14 cellular contexts compared by ENCODE assay signal in genomic region chr4:77152421-77152820, GRCh38. TPM values are rescaled to one million over a fixed set of nuclear protein-coding genes. Genes with fewer than 3 reads are reported as not detected.
DNase-seq lines count a peak whose midpoint lies in the region; ATAC-seq and TF ChIP-seq lines count a peak whose summit lies in the region.
"Had no signal": no experiment of that assay in that cellular context is flagged by ENCODE, and none has a peak within 500 bp of the region (broad histone marks: within the 10 kb centered on the region; RNA-seq: fewer than 3 reads in every experiment).

No MANE protein-coding gene starts in this region.

- intact Hi-C loops in HCT116 (cut with micrococcal nuclease), result no loop called here
- intact Hi-C loops in prostate gland (cut with DNase I), result no loop called here

- TF ChIP-seq CTCF in HCT116 (IDR thresholded peaks at IDR 0.05 in 2 of 3, conservative IDR thresholded peaks at IDR 0.05 in 1 of 3; ENCODE audit: borderline replicate concordance in 1 of 3, insufficient read depth in 1 of 3, low read depth in 2 of 3, low read length in 2 of 3) (no peak), fibroblast of villous mesenchyme (IDR thresholded peaks at IDR 0.05; ENCODE audit: insufficient read depth, low read depth, low read length) (no peak), prostate gland (IDR thresholded peaks at IDR 0.05) (no peak)

- 37% methylated on average over 5 of the region's 5 CpGs for WGBS in prostate gland

- CTCF ChIA-PET in HCT116 (lab: Charles Lee), result no interaction called here

- H3K27me3 Mint-ChIP-seq in T-helper 17 cell, result peaks cover 14% of the 10 kb centered on the region

- H3K4me2 ChIP-seq in HCT116 (ENCODE audit: low read length), result no peak overlapping the region

- RAD21 ChIA-PET in HCT116 (lab: Charles Lee; ENCODE audit: low non-redundant PET in 1 of 2, low total read pairs in 2 of 2, uncharacterized antibody in 2 of 2, unreplicated experiment in 2 of 2), result no interaction called here

- H3K9me3 ChIP-seq in HCT116 (ENCODE audit: control insufficient read depth in 1 of 2, insufficient read depth in 1 of 2, low read depth in 1 of 2, low read length in 2 of 2) (no peaks in the 10 kb centered on the region), prostate gland (no peaks in the 10 kb centered on the region), T-helper 17 cell (ENCODE audit: control insufficient read depth, low read length, poor library complexity, severe bottlenecking) (no peaks in the 10 kb centered on the region)
- H3K9me3 ChIP-seq: esophagus squamous epithelium, MG63 had no signal

- ATAC-seq in HCT116 (no peak), T-helper 17 cell (no peak)
- ATAC-seq: CD8-positive, alpha-beta T cell; right cardiac atrium had no signal

- no peaks in the 10 kb centered on the region for H3K27me3 ChIP-seq in HCT116 (ENCODE audit: insufficient read depth, low read length)
- no peaks in the 10 kb centered on the region for H3K27me3 ChIP-seq in prostate gland (replicated peaks; ENCODE audit: insufficient read depth)
- H3K27me3 ChIP-seq: esophagus squamous epithelium, MG63 had no signal

- H3K4me3 Mint-ChIP-seq in T-helper 17 cell, result no peak overlapping the region
- H3K4me3 Mint-ChIP-seq: activated naive CD4-positive, alpha-beta T cell treated with anti-CD3 and anti-CD28 coated beads for 36 hours; CD8-positive, alpha-beta T cell; central memory CD8-positive, alpha-beta T cell; T-helper 2 cell treated with Interferon-gamma antibody and Interleukin-4, amounts not matched to agents 5 μg/mL and 100 μg/mL, for 36 hours had no signal

- POLR2A ChIA-PET in HCT116 (lab: Charles Lee), result no interaction called here

- H3K27ac ChIP-seq in HCT116 (ENCODE audit: low read depth, low read length), result no peak overlapping the region
- H3K27ac ChIP-seq in prostate gland, result peak overlapping the region; percentile 27 to 41

- no peak for TF ChIP-seq RAD21 in HCT116 (IDR thresholded peaks at IDR 0.05; ENCODE audit: low read depth)

- H3K27ac Mint-ChIP-seq in T-helper 17 cell, result no peak overlapping the region
- H3K27ac Mint-ChIP-seq: activated naive CD4-positive, alpha-beta T cell treated with anti-CD3 and anti-CD28 coated beads for 36 hours; CD8-positive, alpha-beta T cell; T-helper 2 cell treated with Interferon-gamma antibody and Interleukin-4, amounts not matched to agents 5 μg/mL and 100 μg/mL, for 36 hours had no signal

- no peak for DNase-seq in HCT116 (ENCODE audit: low read depth, low spot score)
- DNase-seq in OCI-M1 (lab: John Stamatoyannopoulos, UW), result peak; percentile 9
- peak; percentile 49 for DNase-seq in fibroblast of villous mesenchyme (ENCODE audit: low read depth)
- DNase-seq in prostate gland (ENCODE audit: low spot score), result peak; percentile 58
- DNase-seq in NOMO-1 treated with dmso at 0.1 percent for 144 hours (lab: John Stamatoyannopoulos, UW; ENCODE audit: unreplicated experiment), result no peak
- DNase-seq in NCI-H82 treated with DMSO at 0.1 percent for 48 hours (lab: John Stamatoyannopoulos, UW; ENCODE audit: unreplicated experiment), result no peak
- DNase-seq in T-helper 17 cell, result no peak
- DNase-seq: activated naive CD4-positive, alpha-beta T cell treated with anti-CD3 and anti-CD28 coated beads for 36 hours; CD8-positive, alpha-beta T cell; esophagus squamous epithelium; MG63; right cardiac atrium had no signal

- H3K9ac ChIP-seq in HCT116 (ENCODE audit: low read length), result no peak overlapping the region

- BruUV-seq in HCT116 (replicated peaks; lab: Mats Ljungman, UMichigan), result no TSS peak

- H3K79me2 ChIP-seq in HCT116 (ENCODE audit: insufficient read depth, low read length), result no peaks in the 10 kb centered on the region

- H3K4me1 ChIP-seq in HCT116 (ENCODE audit: control insufficient read depth in 1 of 2, insufficient read depth in 2 of 2, low read length in 2 of 2) (peaks cover 8 to 10% of the 10 kb centered on the region in 2 experiments; a peak in 3 of 4 replicates), prostate gland (replicated peaks) (no peaks in the 10 kb centered on the region)

- H4K20me1 ChIP-seq in HCT116 (ENCODE audit: insufficient read depth), result no peaks in the 10 kb centered on the region

- TF ChIP-seq POLR2A in HCT116 (IDR thresholded peaks at IDR 0.05; ENCODE audit: borderline replicate concordance, extremely low read depth, insufficient read depth, insufficient read length) (no peak), prostate gland (IDR thresholded peaks at IDR 0.05) (no peak)

- no peaks in the 10 kb centered on the region for H3K9me2 ChIP-seq in HCT116 (ENCODE audit: insufficient read depth)

- peaks cover 5% of the 10 kb centered on the region for H3K36me3 Mint-ChIP-seq in T-helper 17 cell (ENCODE audit: low read depth)

- peaks cover 16% of the 10 kb centered on the region for H3K4me1 Mint-ChIP-seq in T-helper 17 cell

- H3K4me3 ChIP-seq in HCT116 (replicated peaks in 1 of 2; ENCODE audit: low read depth in 1 of 2, low read length in 2 of 2) (no peak overlapping the region), fibroblast of villous mesenchyme (ENCODE audit: low read depth, low read length) (no peak overlapping the region), prostate gland (no peak overlapping the region)
- H3K4me3 ChIP-seq: esophagus squamous epithelium, MG63 had no signal

- H3K36me3 ChIP-seq in HCT116 (ENCODE audit: control insufficient read depth in 1 of 2, insufficient read depth in 2 of 2, low read length in 2 of 2), result no peaks in the 10 kb centered on the region
- no peaks in the 10 kb centered on the region for H3K36me3 ChIP-seq in prostate gland
- H3K36me3 ChIP-seq: esophagus squamous epithelium, MG63 had no signal

- no peak overlapping the region for H2AFZ ChIP-seq in HCT116 (ENCODE audit: low read depth, low read length, poor library complexity, severe bottlenecking)

TF ChIP-seq in HCT116, 20 proteins besides CTCF, POLR2A, EP300 and RAD21:
- TF ChIP-seq SP1 (IDR thresholded peaks at IDR 0.05; ENCODE audit: low read depth), result 0 out of 2 replicates have a peak, but pooled peaks have one; percentile 13
- no peak for TF ChIP-seq REST (IDR thresholded peaks at IDR 0.05; ENCODE audit: low read depth)

RNA-seq across cellular contexts. Expression of gene CCNG2, which starts 4.6 kb away (rescaled TPM):
- total RNA-seq in HCT116 (2021; ENCODE audit: unreplicated experiment), result 34.1 TPM
- 17.1 and 22.9 TPM in 2 replicates for polyA plus RNA-seq in HCT116 (2012)
- total RNA-seq in fibroblast of villous mesenchyme, result 20.0 and 25.9 TPM in 2 replicates
- 100 to 1,000 TPM in 1 of 2 donors, 10 to 100 TPM in 1; 61.3 to 106 TPM for total RNA-seq in prostate gland
- 10 to 100 TPM; 21.8 to 24.3 TPM for total RNA-seq in T-helper 17 cell

Comparison
In these comparisons a context has a peak if more than half of its experiments do, and no peak if none do; other contexts are left out.
1. DNase-seq: peak in OCI-M1 (single experiment), fibroblast of villous mesenchyme (single experiment) and prostate gland (single experiment); none in HCT116 (single experiment), NOMO-1 treated with dmso at 0.1 percent for 144 hours (single experiment), NCI-H82 treated with DMSO at 0.1 percent for 48 hours (single experiment) and T-helper 17 cell (0 of 3).